Comparison of ENCODE assay signal across 8 cellular contexts in genomic region chr18:2572144-2572682, GRCh38. TPM values are rescaled to one million over a fixed set of nuclear protein-coding genes. Genes with fewer than 3 reads are reported as not detected.
DNase-seq lines count a peak whose midpoint lies in the region; ATAC-seq and TF ChIP-seq lines count a peak whose summit lies in the region.

No MANE protein-coding gene starts in this region.

- H3K4me3 ChIP-seq in AG10803 (ENCODE audit: low read length) (peak overlapping the region; percentile 89), fibroblast of pulmonary artery (replicated peaks; ENCODE audit: low read depth, low read length) (peak overlapping the region; percentile 90), upper lobe of right lung (peak overlapping the region; percentile 75), ovary (no peak overlapping the region)

- DNase-seq in AG10803 (ENCODE audit: low read depth) (no peak), OCI-M1 (lab: John Stamatoyannopoulos, UW) (peak; percentile 55), fibroblast of pulmonary artery (ENCODE audit: low read depth) (no peak), upper lobe of right lung (no peak), COLO668 (lab: John Stamatoyannopoulos, UW; ENCODE audit: unreplicated experiment) (no peak), ovary (no peak)

- H3K27me3 ChIP-seq in upper lobe of right lung (no peaks in the 10 kb centered on the region), ovary (no peaks in the 10 kb centered on the region)

- H3K9me3 ChIP-seq in upper lobe of right lung: no peaks in the 10 kb centered on the region
- H3K9me3 ChIP-seq in ovary: no peaks in the 10 kb centered on the region

- H3K27ac ChIP-seq in upper lobe of right lung (no peak overlapping the region), ovary (no peak overlapping the region)

- H3K36me3 ChIP-seq in upper lobe of right lung: no peaks in the 10 kb centered on the region
- H3K36me3 ChIP-seq in ovary: no peaks in the 10 kb centered on the region

- no peak for TF ChIP-seq EP300 in ovary (IDR thresholded peaks at IDR 0.05)

- ATAC-seq in GM19463 (IDR thresholded peaks at IDR 0.05; ENCODE audit: unreplicated experiment) (peak; percentile 3), upper lobe of right lung (no peak), HG03571 (IDR thresholded peaks at IDR 0.05; ENCODE audit: unreplicated experiment) (no peak)

- H3K4me1 ChIP-seq in upper lobe of right lung (peaks cover 15% of the 10 kb centered on the region), ovary (ENCODE audit: insufficient read depth) (peaks cover 5% of the 10 kb centered on the region)

- no peak for TF ChIP-seq POLR2A in ovary (IDR thresholded peaks at IDR 0.05)

- WGBS in ovary, 3 donors: 1 to 4% (median 3%) methylated on average over 4 of the region's 4 CpGs

- TF ChIP-seq CTCF in AG10803 (conservative IDR thresholded peaks at IDR 0.05; ENCODE audit: low read length): no peak
- no peak for TF ChIP-seq CTCF in fibroblast of pulmonary artery (IDR thresholded peaks at IDR 0.05; ENCODE audit: low read length, missing control alignments)
- TF ChIP-seq CTCF in upper lobe of right lung (IDR thresholded peaks at IDR 0.05): no peak
- TF ChIP-seq CTCF in ovary (IDR thresholded peaks at IDR 0.05): no peak

- intact Hi-C loops in upper lobe of right lung (cut with DNase I): no loop called here
- intact Hi-C loops in ovary (cut with DNase I): loop anchor here in 1 of 4 donors (10.0 kb wide), 1 partner anchor 83 kb away; the partner anchor contains the start of gene SMCHD1

RNA-seq across cellular contexts. Expression of gene NDC80, which starts 0.9 kb away (rescaled TPM):
- total RNA-seq in upper lobe of right lung (0.69 TPM), ovary (1 to 10 TPM in 1 of 7 donors, under 1 TPM in 4, not detected in 2; 0.13 to 1.6 (median 0.34) TPM)
- polyA plus RNA-seq in ovary: 1 to 10 TPM in 1 of 2 donors, under 1 TPM in 1; 0.57 to 2.5 TPM

RNA-seq across cellular contexts. Expression of gene METTL4, which starts 0.9 kb away (rescaled TPM):
- total RNA-seq in upper lobe of right lung: 11.1 TPM
- total RNA-seq in ovary: 10 to 100 TPM in 2 of 7 donors, 1 to 10 TPM in 5; 4.8 to 16.0 (median 8.7) TPM
- 1 to 10 TPM; 7.0 to 8.2 TPM for polyA plus RNA-seq in ovary
